In the genomic region with DNA sequence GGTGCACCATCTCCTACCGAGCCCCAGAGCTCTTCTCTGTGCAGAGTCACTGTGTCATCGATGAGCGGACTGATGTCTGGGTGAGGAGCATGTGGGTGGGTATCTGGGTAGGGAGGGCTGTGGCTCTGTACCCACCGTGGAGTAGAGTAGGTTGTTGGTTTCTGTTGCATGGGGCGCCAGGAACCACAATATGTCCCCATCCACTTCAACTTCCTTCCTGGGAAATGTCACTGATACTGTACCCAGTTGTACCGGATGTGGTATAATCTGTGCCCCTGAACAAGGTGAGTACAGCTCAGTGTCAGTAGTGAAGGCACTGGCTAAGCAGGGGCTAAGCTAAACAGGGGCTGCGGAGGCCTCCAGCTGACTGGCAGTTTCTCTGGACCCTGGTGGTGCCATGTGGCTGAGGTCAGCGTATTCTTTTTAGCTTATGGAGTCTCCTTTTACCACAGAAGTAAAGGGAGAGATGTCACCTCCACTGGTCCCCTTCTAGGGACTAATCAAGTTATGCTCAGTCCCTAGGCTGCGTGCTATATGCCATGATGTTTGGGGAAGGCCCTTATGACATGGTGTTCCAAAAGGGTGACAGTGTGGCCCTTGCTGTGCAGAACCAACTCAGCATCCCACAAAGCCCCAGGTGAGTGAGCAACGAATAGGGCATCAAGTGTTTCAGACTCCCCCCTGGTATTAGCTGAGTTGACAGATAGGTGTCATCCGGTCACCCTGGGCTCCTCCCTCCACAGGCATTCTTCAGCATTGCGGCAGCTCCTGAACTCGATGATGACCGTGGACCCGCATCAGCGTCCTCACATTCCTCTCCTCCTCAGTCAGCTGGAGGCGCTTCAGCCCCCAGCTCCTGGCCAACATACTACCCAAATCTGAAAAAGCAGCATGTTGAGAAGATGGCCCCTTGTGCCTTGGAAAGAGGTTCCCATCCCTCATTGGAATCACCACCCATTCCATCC, we compare ENCODE assay signal across 8 cellular contexts.
DNase-seq lines count a peak whose midpoint lies in the region; ATAC-seq and TF ChIP-seq lines count a peak whose summit lies in the region.

No MANE protein-coding gene starts in this region.

- peaks cover 64% of the 10 kb centered on the region for H3K36me3 ChIP-seq in DOHH2 (ENCODE audit: control insufficient read depth, low read length)
- H3K36me3 ChIP-seq in duodenal mucosa (ENCODE audit: control insufficient read depth in 1 of 2, insufficient read depth in 2 of 2, low read length in 2 of 2) = peaks cover 14 to 30% of the 10 kb centered on the region in 2 donors

- no peaks in the 10 kb centered on the region for H3K9me2 ChIP-seq in DOHH2 (replicated peaks; ENCODE audit: control insufficient read depth, low read length)

- H3K27me3 ChIP-seq in DOHH2 (ENCODE audit: control insufficient read depth, low read length) = no peaks in the 10 kb centered on the region
- H3K27me3 ChIP-seq in duodenal mucosa (ENCODE audit: control insufficient read depth in 1 of 2, insufficient read depth in 2 of 2, low read length in 2 of 2) = no peaks in the 10 kb centered on the region

- H3K27ac ChIP-seq in DOHH2 (ENCODE audit: low read depth, low read length) = peak overlapping the region; percentile 98
- H3K27ac ChIP-seq in duodenal mucosa (ENCODE audit: low read depth, low read length) = peak overlapping the region; percentile 10

- H3K9me3 ChIP-seq in DOHH2 (ENCODE audit: control insufficient read depth, insufficient read depth, low read length) (no peaks in the 10 kb centered on the region), duodenal mucosa (ENCODE audit: control insufficient read depth in 1 of 2, low read length in 2 of 2) (no peaks in the 10 kb centered on the region)

- peaks cover 78% of the 10 kb centered on the region for H3K4me1 ChIP-seq in DOHH2 (ENCODE audit: control insufficient read depth, low read length)
- H3K4me1 ChIP-seq in duodenal mucosa (ENCODE audit: control insufficient read depth in 1 of 2, insufficient read depth in 2 of 2, low read length in 2 of 2) = peaks cover 84 to 85% of the 10 kb centered on the region in 2 donors

- H3K9ac ChIP-seq in duodenal mucosa (ENCODE audit: low read depth in 1 of 2, low read length in 2 of 2) = peak overlapping the region in 1 of 2 donors; percentile 38

- ATAC-seq in HG03039 (IDR thresholded peaks at IDR 0.05; ENCODE audit: unreplicated experiment) (no peak), HG02610 (IDR thresholded peaks at IDR 0.05; ENCODE audit: unreplicated experiment) (no peak)

- H4K20me1 ChIP-seq in DOHH2 (ENCODE audit: control insufficient read depth, insufficient read depth, low read depth, low read length) = peaks cover 7% of the 10 kb centered on the region; the same call in 1 of the 2 replicates

- TF ChIP-seq CTCF in DOHH2 (IDR thresholded peaks at IDR 0.05; ENCODE audit: low read depth, low read length, poor library complexity, severe bottlenecking) = no peak

- DNase-seq in UCSD-AML1 (lab: John Stamatoyannopoulos, UW; ENCODE audit: unreplicated experiment) (peak; percentile 49), NCI-H146 treated with DMSO at 0.1 percent for 48 hours (lab: John Stamatoyannopoulos, UW; ENCODE audit: unreplicated experiment) (no peak), putamen (ENCODE audit: low spot score) (no peak)
- DNase-seq in stimulated activated CD4-positive, alpha-beta T cell treated with anti-CD3 and anti-CD28 coated beads, Interleukin-12 subunit alpha, Interleukin-12 subunit beta, amount 100 ng/mL, for 4 hours = peak; percentile 49

- peaks cover 68% of the 10 kb centered on the region for H3K79me2 ChIP-seq in DOHH2 (ENCODE audit: control insufficient read depth, low read length)

- peak overlapping the region; percentile 74 for H3K4me3 ChIP-seq in DOHH2 (ENCODE audit: low read length)
- peak overlapping the region in 1 of 2 donors; percentile 54 for H3K4me3 ChIP-seq in duodenal mucosa (ENCODE audit: low read depth in 1 of 2, low read length in 2 of 2)

- H3K4me2 ChIP-seq in DOHH2 (ENCODE audit: low read length) = peak overlapping the region; percentile 97

- H3F3A ChIP-seq in DOHH2 (ENCODE audit: control insufficient read depth, insufficient read depth) = peaks cover 18% of the 10 kb centered on the region

Comparison
In these comparisons a context has a peak if more than half of its experiments do, and no peak if none do; other contexts are left out.
1. DNase-seq: peak in UCSD-AML1 (single experiment) and stimulated activated CD4-positive, alpha-beta T cell treated with anti-CD3 and anti-CD28 coated beads, Interleukin-12 subunit alpha, Interleukin-12 subunit beta, amount 100 ng/mL, for 4 hours (single experiment); none in NCI-H146 treated with DMSO at 0.1 percent for 48 hours (single experiment) and putamen (single experiment).